2 cellular contexts compared by ENCODE assay signal in the genomic region with DNA sequence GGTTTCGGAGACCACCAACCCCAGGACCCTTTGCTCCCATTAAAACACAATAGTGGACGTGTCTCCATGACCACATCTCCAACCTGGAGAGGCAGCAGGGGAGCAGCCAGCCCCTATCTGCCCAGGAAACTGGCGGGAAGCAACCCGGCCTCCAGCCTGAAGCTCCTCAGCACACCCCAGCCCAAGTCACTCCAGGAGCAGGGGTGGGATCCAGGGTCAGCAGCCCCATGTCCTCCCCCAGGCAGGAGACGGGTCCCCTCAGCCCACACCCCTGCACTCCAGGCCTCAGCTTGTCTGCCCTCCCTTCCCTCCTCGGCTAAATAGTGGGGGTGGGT.
TF ChIP-seq lines count a peak whose summit lies in the region.

No MANE protein-coding gene starts in this region.

TF ChIP-seq in SK-N-SH treated with all-trans-retinoic acid at 6 μM for 48 hours, 23 proteins besides CTCF, POLR2A, EP300 and RAD21:
- TF ChIP-seq, protein P1, sequence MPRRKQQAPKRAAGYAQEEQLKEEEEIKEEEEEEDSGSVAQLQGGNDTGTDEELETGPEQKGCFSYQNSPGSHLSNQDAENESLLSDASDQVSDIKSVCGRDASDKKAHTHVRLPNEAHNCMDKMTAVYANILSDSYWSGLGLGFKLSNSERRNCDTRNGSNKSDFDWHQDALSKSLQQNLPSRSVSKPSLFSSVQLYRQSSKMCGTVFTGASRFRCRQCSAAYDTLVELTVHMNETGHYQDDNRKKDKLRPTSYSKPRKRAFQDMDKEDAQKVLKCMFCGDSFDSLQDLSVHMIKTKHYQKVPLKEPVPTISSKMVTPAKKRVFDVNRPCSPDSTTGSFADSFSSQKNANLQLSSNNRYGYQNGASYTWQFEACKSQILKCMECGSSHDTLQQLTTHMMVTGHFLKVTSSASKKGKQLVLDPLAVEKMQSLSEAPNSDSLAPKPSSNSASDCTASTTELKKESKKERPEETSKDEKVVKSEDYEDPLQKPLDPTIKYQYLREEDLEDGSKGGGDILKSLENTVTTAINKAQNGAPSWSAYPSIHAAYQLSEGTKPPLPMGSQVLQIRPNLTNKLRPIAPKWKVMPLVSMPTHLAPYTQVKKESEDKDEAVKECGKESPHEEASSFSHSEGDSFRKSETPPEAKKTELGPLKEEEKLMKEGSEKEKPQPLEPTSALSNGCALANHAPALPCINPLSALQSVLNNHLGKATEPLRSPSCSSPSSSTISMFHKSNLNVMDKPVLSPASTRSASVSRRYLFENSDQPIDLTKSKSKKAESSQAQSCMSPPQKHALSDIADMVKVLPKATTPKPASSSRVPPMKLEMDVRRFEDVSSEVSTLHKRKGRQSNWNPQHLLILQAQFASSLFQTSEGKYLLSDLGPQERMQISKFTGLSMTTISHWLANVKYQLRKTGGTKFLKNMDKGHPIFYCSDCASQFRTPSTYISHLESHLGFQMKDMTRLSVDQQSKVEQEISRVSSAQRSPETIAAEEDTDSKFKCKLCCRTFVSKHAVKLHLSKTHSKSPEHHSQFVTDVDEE (CRISPR knock-in tag; IDR thresholded peaks at IDR 0.05), result no peak

TF ChIP-seq in SK-N-SH, 30 proteins besides CTCF, POLR2A, EP300 and RAD21 (continued from another document):
- TF ChIP-seq FOSL2 (IDR thresholded peaks at IDR 0.05; ENCODE audit: borderline replicate concordance, low read depth) (no peak), RCOR1 (IDR thresholded peaks at IDR 0.05; ENCODE audit: low read length) (no peak), MXI1 (IDR thresholded peaks at IDR 0.05; ENCODE audit: low read depth, low read length) (no peak), TCF12 (IDR thresholded peaks at IDR 0.05) (no peak), JUND (IDR thresholded peaks at IDR 0.05) (no peak)
- TF ChIP-seq, protein P2, sequence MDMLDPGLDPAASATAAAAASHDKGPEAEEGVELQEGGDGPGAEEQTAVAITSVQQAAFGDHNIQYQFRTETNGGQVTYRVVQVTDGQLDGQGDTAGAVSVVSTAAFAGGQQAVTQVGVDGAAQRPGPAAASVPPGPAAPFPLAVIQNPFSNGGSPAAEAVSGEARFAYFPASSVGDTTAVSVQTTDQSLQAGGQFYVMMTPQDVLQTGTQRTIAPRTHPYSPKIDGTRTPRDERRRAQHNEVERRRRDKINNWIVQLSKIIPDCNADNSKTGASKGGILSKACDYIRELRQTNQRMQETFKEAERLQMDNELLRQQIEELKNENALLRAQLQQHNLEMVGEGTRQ (IDR thresholded peaks at IDR 0.05; ENCODE audit: borderline replicate concordance, low read depth, low read length), result no peak
- TF ChIP-seq, protein P3, sequence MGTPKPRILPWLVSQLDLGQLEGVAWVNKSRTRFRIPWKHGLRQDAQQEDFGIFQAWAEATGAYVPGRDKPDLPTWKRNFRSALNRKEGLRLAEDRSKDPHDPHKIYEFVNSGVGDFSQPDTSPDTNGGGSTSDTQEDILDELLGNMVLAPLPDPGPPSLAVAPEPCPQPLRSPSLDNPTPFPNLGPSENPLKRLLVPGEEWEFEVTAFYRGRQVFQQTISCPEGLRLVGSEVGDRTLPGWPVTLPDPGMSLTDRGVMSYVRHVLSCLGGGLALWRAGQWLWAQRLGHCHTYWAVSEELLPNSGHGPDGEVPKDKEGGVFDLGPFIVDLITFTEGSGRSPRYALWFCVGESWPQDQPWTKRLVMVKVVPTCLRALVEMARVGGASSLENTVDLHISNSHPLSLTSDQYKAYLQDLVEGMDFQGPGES (IDR thresholded peaks at IDR 0.05; ENCODE audit: low read depth, low read length), result no peak
- TF ChIP-seq, protein P4, sequence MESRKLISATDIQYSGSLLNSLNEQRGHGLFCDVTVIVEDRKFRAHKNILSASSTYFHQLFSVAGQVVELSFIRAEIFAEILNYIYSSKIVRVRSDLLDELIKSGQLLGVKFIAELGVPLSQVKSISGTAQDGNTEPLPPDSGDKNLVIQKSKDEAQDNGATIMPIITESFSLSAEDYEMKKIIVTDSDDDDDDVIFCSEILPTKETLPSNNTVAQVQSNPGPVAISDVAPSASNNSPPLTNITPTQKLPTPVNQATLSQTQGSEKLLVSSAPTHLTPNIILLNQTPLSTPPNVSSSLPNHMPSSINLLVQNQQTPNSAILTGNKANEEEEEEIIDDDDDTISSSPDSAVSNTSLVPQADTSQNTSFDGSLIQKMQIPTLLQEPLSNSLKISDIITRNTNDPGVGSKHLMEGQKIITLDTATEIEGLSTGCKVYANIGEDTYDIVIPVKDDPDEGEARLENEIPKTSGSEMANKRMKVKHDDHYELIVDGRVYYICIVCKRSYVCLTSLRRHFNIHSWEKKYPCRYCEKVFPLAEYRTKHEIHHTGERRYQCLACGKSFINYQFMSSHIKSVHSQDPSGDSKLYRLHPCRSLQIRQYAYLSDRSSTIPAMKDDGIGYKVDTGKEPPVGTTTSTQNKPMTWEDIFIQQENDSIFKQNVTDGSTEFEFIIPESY (IDR thresholded peaks at IDR 0.05; ENCODE audit: borderline replicate concordance, low read depth), result no peak
